Comparison of ENCODE assay signal across 24 cellular contexts in the genomic region with DNA sequence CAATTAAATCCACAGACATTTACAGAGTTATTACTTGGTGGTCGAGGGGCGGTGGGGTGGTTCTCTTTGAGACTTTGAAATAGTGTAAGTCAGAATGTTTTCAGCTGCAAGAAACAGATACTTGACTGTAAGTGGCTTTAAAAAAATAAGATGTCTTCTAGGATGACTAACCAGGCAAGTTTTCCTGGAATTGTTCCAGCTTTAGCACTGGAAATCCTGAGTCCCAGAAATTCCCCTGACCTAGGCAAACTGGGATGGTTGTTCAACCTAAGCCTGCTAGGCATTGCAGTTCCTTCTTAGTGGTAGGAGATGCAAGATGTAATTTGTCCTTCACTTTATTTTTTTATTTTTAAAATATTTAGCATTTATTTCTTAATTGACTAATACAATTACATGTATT.
A peak's percentile ranks its signal among the peaks of the same experiment; 100 is the strongest.
DNase-seq lines count a peak whose midpoint lies in the region; ATAC-seq, FAIRE-seq and TF ChIP-seq lines count a peak whose summit lies in the region.
"Had no signal": no experiment of that assay in that cellular context is flagged by ENCODE, and none has a peak within 500 bp of the region (broad histone marks: within the 10 kb centered on the region; RNA-seq: fewer than 3 reads in every experiment).

No MANE protein-coding gene starts in this region.

- no peaks in the 10 kb centered on the region for H3K4me1 Mint-ChIP-seq in MCF 10A (ENCODE audit: insufficient read depth, unreplicated experiment)
- H3K4me1 Mint-ChIP-seq: immature natural killer cell, naive B cell, T-cell had no signal

- H3K9me3 Mint-ChIP-seq in MCF 10A (ENCODE audit: unreplicated experiment) = no peaks in the 10 kb centered on the region
- H3K9me3 Mint-ChIP-seq: immature natural killer cell, T-cell, type B pancreatic cell had no signal

- no peak for FAIRE-seq in bronchial epithelial cell (lab: Jason Lieb, UNC)
- FAIRE-seq: A549 had no signal

- H3K27ac ChIP-seq in breast epithelium (no peak overlapping the region), vagina (no peak overlapping the region)
- H3K27ac ChIP-seq: A549, C4-2B, ovary had no signal

- no peaks in the 10 kb centered on the region for H3K27me3 Mint-ChIP-seq in MCF 10A (ENCODE audit: insufficient read depth, unreplicated experiment)
- H3K27me3 Mint-ChIP-seq: T-cell, type B pancreatic cell had no signal

- no peak for ATAC-seq in HG03521 (IDR thresholded peaks at IDR 0.05; ENCODE audit: unreplicated experiment)
- ATAC-seq: esophagus mucosa; stimulated activated naive CD8-positive, alpha-beta T cell treated with anti-CD3 and anti-CD28 coated beads, Interleukin-15, Interleukin-2, amounts not matched to agents 100 U/mL and 50 U/mL, for 24 hours; T-cell had no signal

- H3K27ac Mint-ChIP-seq in MCF 10A (ENCODE audit: low read depth, unreplicated experiment) = no peak overlapping the region
- H3K27ac Mint-ChIP-seq: immature natural killer cell, naive B cell, T-cell, type B pancreatic cell had no signal

- H3K4me3 ChIP-seq in breast epithelium = no peak overlapping the region
- H3K4me3 ChIP-seq in bronchial epithelial cell (ENCODE audit: low read depth, low read length) = no peak overlapping the region
- no peak overlapping the region for H3K4me3 ChIP-seq in vagina
- H3K4me3 ChIP-seq: A549, lung, ovary had no signal

- no peak for TF ChIP-seq POLR2A in breast epithelium (IDR thresholded peaks at IDR 0.05)
- no peak for TF ChIP-seq POLR2A in vagina (IDR thresholded peaks at IDR 0.05)

- H3K27me3 ChIP-seq in breast epithelium = no peaks in the 10 kb centered on the region
- no peaks in the 10 kb centered on the region for H3K27me3 ChIP-seq in bronchial epithelial cell (ENCODE audit: control insufficient read depth, insufficient read depth, low read length)
- no peaks in the 10 kb centered on the region for H3K27me3 ChIP-seq in vagina
- H3K27me3 ChIP-seq: ovary had no signal

- BruUV-seq in MCF 10A (replicated peaks; lab: Mats Ljungman, UMichigan) = no TSS peak

- POLR2A ChIA-PET in MCF 10A (lab: Yijun Ruan, JAX) = interaction anchor here (0.6 to 0.7 kb wide), 2 partner anchors 27 to 101 kb away, joined by 4 read pairs; no protein-coding TSS in a partner anchor

- intact Hi-C loops in MCF 10A (cut with micrococcal nuclease) = no loop called here
- intact Hi-C loops in breast epithelium (cut with DNase I; ENCODE audit: low total_unique reads) = no loop called here
- intact Hi-C loops in posterior cingulate gyrus (cut with DNase I) = no loop called here
- intact Hi-C loops in vagina (cut with DNase I) = no loop called here

- no peak overlapping the region for H3K4me3 Mint-ChIP-seq in MCF 10A (ENCODE audit: unreplicated experiment)
- H3K4me3 Mint-ChIP-seq: immature natural killer cell, naive B cell, T-cell, type B pancreatic cell had no signal

- H3K36me3 ChIP-seq in breast epithelium (no peaks in the 10 kb centered on the region), bronchial epithelial cell (ENCODE audit: control insufficient read depth, insufficient read depth, low read length) (no peaks in the 10 kb centered on the region), vagina (no peaks in the 10 kb centered on the region)
- H3K36me3 ChIP-seq: ovary had no signal

- CTCF ChIA-PET in MCF 10A (lab: Yijun Ruan, JAX) = interaction anchor here (1.4 kb wide), 1 partner anchor 289 kb away, joined by 4 read pairs; no protein-coding TSS in a partner anchor

- TF ChIP-seq CTCF in MCF 10A (IDR thresholded peaks at IDR 0.05; ENCODE audit: unreplicated experiment) (no peak), breast epithelium (IDR thresholded peaks at IDR 0.05) (no peak), bronchial epithelial cell (IDR thresholded peaks at IDR 0.05; ENCODE audit: insufficient read depth, low read length, severe bottlenecking) (no peak), vagina (IDR thresholded peaks at IDR 0.05) (no peak)

- H3K4me1 ChIP-seq in breast epithelium = no peaks in the 10 kb centered on the region
- no peaks in the 10 kb centered on the region for H3K4me1 ChIP-seq in vagina
- H3K4me1 ChIP-seq: A549 had no signal

- H3K36me3 Mint-ChIP-seq in MCF 10A (ENCODE audit: insufficient read depth, unreplicated experiment) = no peaks in the 10 kb centered on the region
- H3K36me3 Mint-ChIP-seq: immature natural killer cell, naive B cell, T-cell, type B pancreatic cell had no signal

- H3K9me3 ChIP-seq in breast epithelium (no peaks in the 10 kb centered on the region), vagina (no peaks in the 10 kb centered on the region)
- H3K9me3 ChIP-seq: A549, ovary had no signal

- DNase-seq in MCF 10A (ENCODE audit: unreplicated experiment) = peak; percentile 53
- DNase-seq in breast epithelium (ENCODE audit: low spot score in 2 of 2) = no peak
- DNase-seq in bronchial epithelial cell (ENCODE audit: low read depth) = peak; percentile 60
- peak; percentile 17 for DNase-seq in iris pigment epithelial cell (ENCODE audit: low read depth)
- no peak for DNase-seq in posterior cingulate gyrus
- no peak for DNase-seq in vagina (ENCODE audit: extremely low spot score in 2 of 2)
- no peak for DNase-seq in hippocampal formation (lab: John Stamatoyannopoulos, UW)
- DNase-seq: activated CD4-positive, alpha-beta T cell treated with anti-CD3 and anti-CD28 coated beads for 48 hours; immature natural killer cell; naive B cell; NCI-H1092; NCI-H2081 treated with DMSO at 0.1 percent for 48 hours; NCI-H510A treated with DMSO at 0.1 percent for 48 hours; ovary; Right ventricle myocardium superior; stimulated activated CD4-positive, alpha-beta T cell treated with anti-CD3 and anti-CD28 coated beads, Interleukin-2, amount 100 ng/mL, for 24 hours; stimulated activated naive CD8-positive, alpha-beta T cell treated with anti-CD3 and anti-CD28 coated beads, Interleukin-15, Interleukin-2, amounts not matched to agents 100 U/mL and 50 U/mL, for 24 hours; T-cell had no signal

Comparison
In these comparisons a context has a peak if more than half of its experiments do, and no peak if none do; other contexts are left out.
1. DNase-seq: peak in MCF 10A (single experiment), bronchial epithelial cell (single experiment) and iris pigment epithelial cell (single experiment); none in breast epithelium (0 of 2), posterior cingulate gyrus (0 of 10), vagina (0 of 2) and hippocampal formation (0 of 2).